ENCODE assay signal across 1 cellular context in the genomic region with DNA sequence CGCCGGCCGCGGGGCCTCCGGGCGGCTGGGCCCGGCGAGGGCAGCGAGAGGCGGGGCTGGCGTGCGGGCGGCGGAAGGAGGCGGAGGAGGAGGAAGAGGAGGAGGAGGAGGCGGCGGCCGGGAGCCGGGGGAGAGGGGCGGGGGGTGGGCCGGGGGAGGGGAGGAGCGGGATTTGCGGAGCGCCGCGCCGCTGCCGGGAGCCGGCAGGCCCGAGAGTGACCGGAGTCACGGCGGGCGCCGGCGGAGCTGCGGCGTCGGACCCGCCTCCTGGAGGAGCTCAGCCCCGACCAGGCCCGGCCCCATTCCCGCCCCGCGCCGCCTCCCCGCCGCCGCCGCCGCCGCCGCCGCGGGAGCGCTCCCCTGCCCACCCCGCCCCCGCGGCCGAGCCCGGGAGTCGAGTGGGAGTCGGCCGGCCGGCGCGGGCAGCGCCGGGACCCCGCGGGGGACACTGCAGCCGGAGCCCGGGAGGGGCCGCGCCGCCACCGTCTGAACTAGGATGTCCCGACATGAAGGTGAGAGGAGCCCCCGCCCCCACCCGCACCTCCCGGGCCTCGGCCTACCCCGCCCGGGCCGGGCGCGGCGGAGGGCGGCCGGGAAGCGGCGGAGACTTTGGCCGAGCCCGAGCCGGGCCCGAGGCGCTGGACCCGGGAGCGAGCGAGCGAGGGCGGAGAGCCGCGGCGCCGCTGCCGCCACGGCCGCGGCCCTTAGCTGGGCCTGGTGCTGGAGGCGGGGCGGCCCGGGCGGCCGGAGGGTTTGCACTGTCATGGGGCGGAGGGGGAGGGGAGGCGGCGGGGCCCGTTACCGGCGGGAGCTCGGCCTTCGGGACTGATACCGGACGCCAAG.
TF ChIP-seq lines count a peak whose summit lies in the region.

A gene (plus strand): TSS at position 206 of the 843 bp plus-strand sequence. CDS start 291 bp downstream, at position 497.

TF ChIP-seq in GM23338, 12 proteins besides CTCF, POLR2A, EP300 and RAD21 (continued from another document):
- TF ChIP-seq, protein P1, sequence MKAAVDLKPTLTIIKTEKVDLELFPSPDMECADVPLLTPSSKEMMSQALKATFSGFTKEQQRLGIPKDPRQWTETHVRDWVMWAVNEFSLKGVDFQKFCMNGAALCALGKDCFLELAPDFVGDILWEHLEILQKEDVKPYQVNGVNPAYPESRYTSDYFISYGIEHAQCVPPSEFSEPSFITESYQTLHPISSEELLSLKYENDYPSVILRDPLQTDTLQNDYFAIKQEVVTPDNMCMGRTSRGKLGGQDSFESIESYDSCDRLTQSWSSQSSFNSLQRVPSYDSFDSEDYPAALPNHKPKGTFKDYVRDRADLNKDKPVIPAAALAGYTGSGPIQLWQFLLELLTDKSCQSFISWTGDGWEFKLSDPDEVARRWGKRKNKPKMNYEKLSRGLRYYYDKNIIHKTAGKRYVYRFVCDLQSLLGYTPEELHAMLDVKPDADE (IDR thresholded peaks at IDR 0.05) = no peak
- TF ChIP-seq, protein P2, sequence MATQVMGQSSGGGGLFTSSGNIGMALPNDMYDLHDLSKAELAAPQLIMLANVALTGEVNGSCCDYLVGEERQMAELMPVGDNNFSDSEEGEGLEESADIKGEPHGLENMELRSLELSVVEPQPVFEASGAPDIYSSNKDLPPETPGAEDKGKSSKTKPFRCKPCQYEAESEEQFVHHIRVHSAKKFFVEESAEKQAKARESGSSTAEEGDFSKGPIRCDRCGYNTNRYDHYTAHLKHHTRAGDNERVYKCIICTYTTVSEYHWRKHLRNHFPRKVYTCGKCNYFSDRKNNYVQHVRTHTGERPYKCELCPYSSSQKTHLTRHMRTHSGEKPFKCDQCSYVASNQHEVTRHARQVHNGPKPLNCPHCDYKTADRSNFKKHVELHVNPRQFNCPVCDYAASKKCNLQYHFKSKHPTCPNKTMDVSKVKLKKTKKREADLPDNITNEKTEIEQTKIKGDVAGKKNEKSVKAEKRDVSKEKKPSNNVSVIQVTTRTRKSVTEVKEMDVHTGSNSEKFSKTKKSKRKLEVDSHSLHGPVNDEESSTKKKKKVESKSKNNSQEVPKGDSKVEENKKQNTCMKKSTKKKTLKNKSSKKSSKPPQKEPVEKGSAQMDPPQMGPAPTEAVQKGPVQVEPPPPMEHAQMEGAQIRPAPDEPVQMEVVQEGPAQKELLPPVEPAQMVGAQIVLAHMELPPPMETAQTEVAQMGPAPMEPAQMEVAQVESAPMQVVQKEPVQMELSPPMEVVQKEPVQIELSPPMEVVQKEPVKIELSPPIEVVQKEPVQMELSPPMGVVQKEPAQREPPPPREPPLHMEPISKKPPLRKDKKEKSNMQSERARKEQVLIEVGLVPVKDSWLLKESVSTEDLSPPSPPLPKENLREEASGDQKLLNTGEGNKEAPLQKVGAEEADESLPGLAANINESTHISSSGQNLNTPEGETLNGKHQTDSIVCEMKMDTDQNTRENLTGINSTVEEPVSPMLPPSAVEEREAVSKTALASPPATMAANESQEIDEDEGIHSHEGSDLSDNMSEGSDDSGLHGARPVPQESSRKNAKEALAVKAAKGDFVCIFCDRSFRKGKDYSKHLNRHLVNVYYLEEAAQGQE (IDR thresholded peaks at IDR 0.05; ENCODE audit: unreplicated experiment) = no peak
- TF ChIP-seq EZH2 (IDR thresholded peaks at IDR 0.05; ENCODE audit: low read depth, unreplicated experiment) = no peak
